In the genomic region with DNA sequence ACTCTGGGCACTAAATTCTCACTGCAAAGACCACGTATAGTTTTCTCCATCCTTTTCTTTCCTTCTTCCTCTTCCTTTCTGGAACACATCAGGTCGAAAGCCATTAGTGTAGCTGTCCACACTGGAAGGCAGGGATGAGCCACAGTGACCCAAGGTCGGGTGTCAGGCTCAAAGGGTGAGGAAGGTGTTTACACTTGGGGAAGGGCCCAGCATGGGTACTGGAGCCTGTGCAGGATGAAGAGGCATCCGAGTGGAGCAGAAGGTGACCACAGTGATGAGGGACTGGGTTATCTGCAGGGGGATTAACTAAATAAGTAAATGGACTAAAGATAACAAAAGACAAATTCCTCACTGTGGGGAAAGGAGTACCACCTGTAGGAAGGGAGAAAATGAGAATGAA, we compare ENCODE assay signal across 18 cellular contexts.
DNase-seq lines count a peak whose midpoint lies in the region; ATAC-seq and TF ChIP-seq lines count a peak whose summit lies in the region.
"Had no signal": no experiment of that assay in that cellular context is flagged by ENCODE, and none has a peak within 500 bp of the region (broad histone marks: within the 10 kb centered on the region; RNA-seq: fewer than 3 reads in every experiment).

No MANE protein-coding gene starts in this region.

- no peaks in the 10 kb centered on the region for H3K27me3 Mint-ChIP-seq in Caco-2 (ENCODE audit: insufficient read depth, unreplicated experiment)
- H3K27me3 Mint-ChIP-seq in naive thymus-derived CD4-positive, alpha-beta T cell, result peaks cover 0 to 8% (median 0%) of the 10 kb centered on the region in 5 donors
- H3K27me3 Mint-ChIP-seq in natural killer cell treated with Interleukin-12 subunit alpha and Interleukin-12 subunit beta and Interleukin-15 and Interleukin-18, amount 100 ng/mL, for 72 hours, result no peaks in the 10 kb centered on the region
- H3K27me3 Mint-ChIP-seq: CD4-positive, alpha-beta memory T cell; CD4-positive, CD25-positive, alpha-beta regulatory T cell; CD8-positive, alpha-beta memory T cell had no signal

- H3K36me3 Mint-ChIP-seq in Caco-2 (ENCODE audit: insufficient read depth, unreplicated experiment), result no peaks in the 10 kb centered on the region
- H3K36me3 Mint-ChIP-seq in naive thymus-derived CD4-positive, alpha-beta T cell, result no peaks in the 10 kb centered on the region
- H3K36me3 Mint-ChIP-seq in natural killer cell treated with Interleukin-12 subunit alpha and Interleukin-12 subunit beta and Interleukin-15 and Interleukin-18, amount 100 ng/mL, for 72 hours, result no peaks in the 10 kb centered on the region
- H3K36me3 Mint-ChIP-seq: CD14-positive monocyte; CD4-positive, alpha-beta memory T cell; CD4-positive, CD25-positive, alpha-beta regulatory T cell; CD8-positive, alpha-beta memory T cell had no signal

- H3K4me1 Mint-ChIP-seq in Caco-2 (ENCODE audit: low read depth, unreplicated experiment), result peaks cover 12% of the 10 kb centered on the region
- H3K4me1 Mint-ChIP-seq in naive thymus-derived CD4-positive, alpha-beta T cell, result no peaks in the 10 kb centered on the region
- H3K4me1 Mint-ChIP-seq in natural killer cell treated with Interleukin-12 subunit alpha and Interleukin-12 subunit beta and Interleukin-15 and Interleukin-18, amount 100 ng/mL, for 72 hours (ENCODE audit: low read depth in 2 of 2), result no peaks in the 10 kb centered on the region
- H3K4me1 Mint-ChIP-seq: CD14-positive monocyte; CD4-positive, alpha-beta memory T cell; CD4-positive, CD25-positive, alpha-beta regulatory T cell; CD8-positive, alpha-beta memory T cell had no signal

- no peaks in the 10 kb centered on the region for H3K9me2 ChIP-seq in MM.1S (replicated peaks; ENCODE audit: insufficient read depth, low read length)

- H3K27me3 ChIP-seq in Caco-2 (replicated peaks; ENCODE audit: control insufficient read depth, insufficient read depth, low read length) (no peaks in the 10 kb centered on the region), MM.1S (replicated peaks; ENCODE audit: insufficient read depth, low read length) (no peaks in the 10 kb centered on the region)
- H3K27me3 ChIP-seq in naive thymus-derived CD4-positive, alpha-beta T cell (ENCODE audit: control insufficient read depth in 2 of 2, insufficient read depth in 2 of 2, low read length in 2 of 2), result no peaks in the 10 kb centered on the region
- H3K27me3 ChIP-seq: BE2C, BLaER1 had no signal

- no TSS peak for BruUV-seq in Caco-2 (replicated peaks; lab: Mats Ljungman, UMichigan)

- no peak overlapping the region for H3K9ac ChIP-seq in MM.1S (ENCODE audit: low read length)
- H3K9ac ChIP-seq: BLaER1 had no signal

- CTCF ChIA-PET in Caco-2 (lab: Charles Lee), result no interaction called here
- CTCF ChIA-PET in naive thymus-derived CD4-positive, alpha-beta T cell (lab: Charles Lee), result no interaction called here

- no peak overlapping the region for H3K27ac Mint-ChIP-seq in Caco-2 (ENCODE audit: unreplicated experiment)
- no peak overlapping the region for H3K27ac Mint-ChIP-seq in naive thymus-derived CD4-positive, alpha-beta T cell
- no peak overlapping the region for H3K27ac Mint-ChIP-seq in natural killer cell treated with Interleukin-12 subunit alpha and Interleukin-12 subunit beta and Interleukin-15 and Interleukin-18, amount 100 ng/mL, for 72 hours
- H3K27ac Mint-ChIP-seq: CD14-positive monocyte; CD4-positive, alpha-beta memory T cell; CD4-positive, CD25-positive, alpha-beta regulatory T cell; CD8-positive, alpha-beta memory T cell had no signal

- 0 out of 2 replicates have a peak overlapping the region, but pooled peaks have one; percentile 21 for H2AFZ ChIP-seq in MM.1S (ENCODE audit: low read length)

- H3K4me3 Mint-ChIP-seq in Caco-2 (ENCODE audit: unreplicated experiment), result no peak overlapping the region
- no peak overlapping the region for H3K4me3 Mint-ChIP-seq in naive thymus-derived CD4-positive, alpha-beta T cell
- no peak overlapping the region for H3K4me3 Mint-ChIP-seq in natural killer cell treated with Interleukin-12 subunit alpha and Interleukin-12 subunit beta and Interleukin-15 and Interleukin-18, amount 100 ng/mL, for 72 hours
- H3K4me3 Mint-ChIP-seq: CD14-positive monocyte; CD4-positive, alpha-beta memory T cell; CD4-positive, CD25-positive, alpha-beta regulatory T cell; CD8-positive, alpha-beta memory T cell had no signal

- H3K9me3 Mint-ChIP-seq in Caco-2 (ENCODE audit: unreplicated experiment), result peaks cover 7% of the 10 kb centered on the region
- H3K9me3 Mint-ChIP-seq in naive thymus-derived CD4-positive, alpha-beta T cell, result peaks cover 0 to 8% (median 2%) of the 10 kb centered on the region in 11 donors
- H3K9me3 Mint-ChIP-seq in natural killer cell treated with Interleukin-12 subunit alpha and Interleukin-12 subunit beta and Interleukin-15 and Interleukin-18, amount 100 ng/mL, for 72 hours, result peaks cover 7% of the 10 kb centered on the region

- no peaks in the 10 kb centered on the region for H3F3A ChIP-seq in MM.1S (ENCODE audit: insufficient read depth, low read length)

- H3K79me2 ChIP-seq in MM.1S (ENCODE audit: low read length), result no peaks in the 10 kb centered on the region

- DNase-seq in Caco-2 (peak; percentile 14 to 53), MM.1S (no peak), iPS-NIHi11 (ENCODE audit: low spot score) (peak; percentile 27)
- no peak for DNase-seq in naive thymus-derived CD4-positive, alpha-beta T cell
- DNase-seq in natural killer cell treated with Interleukin-12 subunit alpha and Interleukin-12 subunit beta and Interleukin-15 and Interleukin-18, amount 100 ng/mL, for 72 hours (ENCODE audit: low spot score), result no peak
- DNase-seq: 8988T; ACHN; BE2C; C1 segment of cervical spinal cord; Calu3; CD4-positive, alpha-beta memory T cell; CD4-positive, CD25-positive, alpha-beta regulatory T cell; CD8-positive, alpha-beta memory T cell; COR-L47; DMS79 treated with DMSO at 0.1 percent for 48 hours; GF-D8 had no signal

- H3K27ac ChIP-seq in MM.1S (ENCODE audit: low read length), result peak overlapping the region; percentile 45; the same call in 1 of the 2 replicates
- no peak overlapping the region for H3K27ac ChIP-seq in naive thymus-derived CD4-positive, alpha-beta T cell (ENCODE audit: low read depth, low read length)
- H3K27ac ChIP-seq: BLaER1 had no signal

- H3K36me3 ChIP-seq in Caco-2 (ENCODE audit: control insufficient read depth, insufficient read depth, low read length) (no peaks in the 10 kb centered on the region), MM.1S (replicated peaks; ENCODE audit: insufficient read depth, low read length) (no peaks in the 10 kb centered on the region)
- H3K36me3 ChIP-seq in naive thymus-derived CD4-positive, alpha-beta T cell (ENCODE audit: control insufficient read depth in 2 of 3, insufficient read depth in 3 of 3, low read length in 3 of 3), result no peaks in the 10 kb centered on the region
- H3K36me3 ChIP-seq: BE2C, BLaER1 had no signal

- H3K9me3 ChIP-seq in Caco-2, result no peaks in the 10 kb centered on the region
- H3K9me3 ChIP-seq in MM.1S (replicated peaks; ENCODE audit: insufficient read depth, low read length), result no peaks in the 10 kb centered on the region
- H3K9me3 ChIP-seq in naive thymus-derived CD4-positive, alpha-beta T cell (ENCODE audit: control insufficient read depth in 2 of 3, low read length in 3 of 3), result no peaks in the 10 kb centered on the region
- H3K9me3 ChIP-seq: BE2C, BLaER1 had no signal

- ATAC-seq in naive thymus-derived CD4-positive, alpha-beta T cell, result no peak
- ATAC-seq in natural killer cell treated with Interleukin-12 subunit alpha and Interleukin-12 subunit beta and Interleukin-15 and Interleukin-18, amount 100 ng/mL, for 72 hours, result no peak

- no peaks in the 10 kb centered on the region for H3K4me1 ChIP-seq in Caco-2
- peaks cover 26% of the 10 kb centered on the region for H3K4me1 ChIP-seq in MM.1S (ENCODE audit: low read length)
- H3K4me1 ChIP-seq in naive thymus-derived CD4-positive, alpha-beta T cell (ENCODE audit: control insufficient read depth in 2 of 2, insufficient read depth in 2 of 2, low read length in 2 of 2), result no peaks in the 10 kb centered on the region
- H3K4me1 ChIP-seq: BE2C, BLaER1 had no signal

- TF ChIP-seq CTCF in Caco-2 (IDR thresholded peaks at IDR 0.05; ENCODE audit: insufficient read depth in 1 of 2, low read depth in 1 of 2, low read length in 1 of 2, severe bottlenecking in 1 of 2, unreplicated experiment in 1 of 2) (no peak), MM.1S (IDR thresholded peaks at IDR 0.05; ENCODE audit: low read length) (no peak)

- POLR2A ChIA-PET in Caco-2 (lab: Charles Lee), result no interaction called here
- POLR2A ChIA-PET in naive thymus-derived CD4-positive, alpha-beta T cell (lab: Charles Lee), result no interaction called here

- H3K4me3 ChIP-seq in Caco-2 (ENCODE audit: low read depth, low read length) (no peak overlapping the region), MM.1S (ENCODE audit: low read length) (no peak overlapping the region)
- H3K4me3 ChIP-seq in naive thymus-derived CD4-positive, alpha-beta T cell (ENCODE audit: low read length), result no peak overlapping the region
- H3K4me3 ChIP-seq: BLaER1 had no signal

- intact Hi-C loops in Caco-2 (cut with micrococcal nuclease; ENCODE audit: unreplicated experiment), result loop anchor here (5.0 kb wide), 1 partner anchor 117 kb away; no protein-coding TSS in a partner anchor
- intact Hi-C loops in naive thymus-derived CD4-positive, alpha-beta T cell (cut with micrococcal nuclease), result no loop called here

- 0 out of 2 replicates have a peak overlapping the region, but pooled peaks have one; percentile 7 for H3K4me2 ChIP-seq in MM.1S (ENCODE audit: low read depth, low read length)
- H3K4me2 ChIP-seq: BLaER1 had no signal

- H4K20me1 ChIP-seq in MM.1S (ENCODE audit: insufficient read depth, low read length), result no peaks in the 10 kb centered on the region
- H4K20me1 ChIP-seq: BLaER1 had no signal

Comparison
In these comparisons a context has a peak if more than half of its experiments do, and no peak if none do; other contexts are left out.
1. DNase-seq: peak in Caco-2 (2 of 2) and iPS-NIHi11 (single experiment); none in MM.1S (single experiment), naive thymus-derived CD4-positive, alpha-beta T cell (0 of 9) and natural killer cell treated with Interleukin-12 subunit alpha and Interleukin-12 subunit beta and Interleukin-15 and Interleukin-18, amount 100 ng/mL, for 72 hours (single experiment).